ENCODE assay signal across 1 cellular context in the genomic region with DNA sequence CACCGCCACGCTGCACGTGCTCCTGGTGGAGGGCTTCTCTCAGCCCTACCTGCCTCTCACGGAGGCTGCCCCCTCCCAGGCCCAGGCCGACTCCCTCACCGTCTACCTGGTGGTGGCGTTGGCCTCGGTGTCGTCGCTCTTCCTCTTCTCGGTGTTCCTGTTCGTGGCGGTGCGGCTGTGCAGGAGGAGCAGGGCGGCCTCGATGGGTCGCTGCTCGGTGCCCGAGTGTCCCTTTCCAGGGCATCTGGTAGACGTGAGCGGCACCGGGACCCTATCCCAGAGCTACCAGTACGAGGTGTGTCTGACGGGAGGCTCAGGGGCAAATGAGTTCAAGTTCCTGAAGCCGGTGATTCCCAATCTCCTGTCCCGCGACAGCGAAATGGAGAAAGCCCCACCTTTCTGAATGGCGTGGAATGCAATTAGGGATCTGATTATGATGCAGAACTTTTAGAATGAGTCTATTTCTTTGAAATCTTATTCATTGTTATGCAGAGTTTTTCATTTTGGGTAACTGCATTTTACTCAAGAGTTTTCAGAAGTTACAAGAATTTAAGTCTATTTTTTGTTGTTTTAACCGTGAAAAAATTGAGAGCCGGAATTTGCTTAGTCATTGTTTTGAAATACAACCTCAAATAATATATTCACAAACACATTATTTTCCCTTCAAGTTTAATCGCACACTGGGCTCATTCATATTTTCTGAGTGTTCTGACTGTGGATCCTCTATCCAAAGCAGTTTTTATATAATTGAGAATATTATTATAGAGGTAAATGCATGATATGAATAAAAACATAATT.
TF ChIP-seq lines count a peak whose summit lies in the region.

No MANE protein-coding gene starts in this region.

TF ChIP-seq in HepG2, 621 proteins besides CTCF, POLR2A, EP300 and RAD21:
- TF ChIP-seq ZFP90 (CRISPR knock-in tag; IDR thresholded peaks at IDR 0.05; ENCODE audit: borderline replicate concordance) (no peak), MAFK (conservative IDR thresholded peaks at IDR 0.05 in 1 of 2, IDR thresholded peaks at IDR 0.05 in 1 of 2; ENCODE audit: low read length in 2 of 2) (0 out of 4 replicates have a peak, but pooled peaks of 1 of the 2 experiments have one; percentile 27), ARNTL (CRISPR knock-in tag; IDR thresholded peaks at IDR 0.05) (no peak), GFI1 (CRISPR knock-in tag; IDR thresholded peaks at IDR 0.05; ENCODE audit: borderline replicate concordance) (no peak), ZNF724P (CRISPR knock-in tag; IDR thresholded peaks at IDR 0.05; ENCODE audit: borderline replicate concordance) (no peak), ZNF24 (IDR thresholded peaks at IDR 0.05) (no peak), NR1H2 (CRISPR knock-in tag; IDR thresholded peaks at IDR 0.05; ENCODE audit: borderline replicate concordance, low read depth) (no peak), MAFF (IDR thresholded peaks at IDR 0.05; ENCODE audit: low read depth, low read length) (0 out of 2 replicates have a peak, but pooled peaks have one; percentile 1), ESRRA (CRISPR knock-in tag; IDR thresholded peaks at IDR 0.05; ENCODE audit: low read depth) (no peak), PHF5A (CRISPR knock-in tag; IDR thresholded peaks at IDR 0.05; ENCODE audit: low read depth, unreplicated experiment) (no peak), HNRNPK (IDR thresholded peaks at IDR 0.05; ENCODE audit: low read depth, low read length, poor library complexity, severe bottlenecking) (no peak), TOPORS (CRISPR knock-in tag; IDR thresholded peaks at IDR 0.05) (no peak), FOXA3 (CRISPR knock-in tag; IDR thresholded peaks at IDR 0.05) (no peak), SP4 (CRISPR knock-in tag; IDR thresholded peaks at IDR 0.05) (no peak), ZNF746 (CRISPR knock-in tag; IDR thresholded peaks at IDR 0.05) (no peak), HIVEP1 (CRISPR knock-in tag; IDR thresholded peaks at IDR 0.05) (no peak), MIER3 (CRISPR knock-in tag; IDR thresholded peaks at IDR 0.05; ENCODE audit: borderline replicate concordance) (no peak), KLF15 (CRISPR knock-in tag; IDR thresholded peaks at IDR 0.05; ENCODE audit: borderline replicate concordance) (no peak), PRMT3 (CRISPR knock-in tag; IDR thresholded peaks at IDR 0.05; ENCODE audit: borderline replicate concordance, low read depth) (no peak), NFE2L2 (IDR thresholded peaks at IDR 0.05; ENCODE audit: low read length) (peak; percentile 74)
- TF ChIP-seq, protein P1, sequence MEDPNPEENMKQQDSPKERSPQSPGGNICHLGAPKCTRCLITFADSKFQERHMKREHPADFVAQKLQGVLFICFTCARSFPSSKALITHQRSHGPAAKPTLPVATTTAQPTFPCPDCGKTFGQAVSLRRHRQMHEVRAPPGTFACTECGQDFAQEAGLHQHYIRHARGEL (CRISPR knock-in tag; IDR thresholded peaks at IDR 0.05), result no peak
- TF ChIP-seq, protein P2, sequence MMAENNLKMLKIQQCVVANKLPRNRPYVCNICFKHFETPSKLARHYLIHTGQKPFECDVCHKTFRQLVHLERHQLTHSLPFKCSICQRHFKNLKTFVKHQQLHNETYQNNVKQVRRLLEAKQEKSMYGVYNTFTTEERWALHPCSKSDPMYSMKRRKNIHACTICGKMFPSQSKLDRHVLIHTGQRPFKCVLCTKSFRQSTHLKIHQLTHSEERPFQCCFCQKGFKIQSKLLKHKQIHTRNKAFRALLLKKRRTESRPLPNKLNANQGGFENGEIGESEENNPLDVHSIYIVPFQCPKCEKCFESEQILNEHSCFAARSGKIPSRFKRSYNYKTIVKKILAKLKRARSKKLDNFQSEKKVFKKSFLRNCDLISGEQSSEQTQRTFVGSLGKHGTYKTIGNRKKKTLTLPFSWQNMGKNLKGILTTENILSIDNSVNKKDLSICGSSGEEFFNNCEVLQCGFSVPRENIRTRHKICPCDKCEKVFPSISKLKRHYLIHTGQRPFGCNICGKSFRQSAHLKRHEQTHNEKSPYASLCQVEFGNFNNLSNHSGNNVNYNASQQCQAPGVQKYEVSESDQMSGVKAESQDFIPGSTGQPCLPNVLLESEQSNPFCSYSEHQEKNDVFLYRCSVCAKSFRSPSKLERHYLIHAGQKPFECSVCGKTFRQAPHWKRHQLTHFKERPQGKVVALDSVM (CRISPR knock-in tag; IDR thresholded peaks at IDR 0.05), result no peak
- TF ChIP-seq, protein P3, sequence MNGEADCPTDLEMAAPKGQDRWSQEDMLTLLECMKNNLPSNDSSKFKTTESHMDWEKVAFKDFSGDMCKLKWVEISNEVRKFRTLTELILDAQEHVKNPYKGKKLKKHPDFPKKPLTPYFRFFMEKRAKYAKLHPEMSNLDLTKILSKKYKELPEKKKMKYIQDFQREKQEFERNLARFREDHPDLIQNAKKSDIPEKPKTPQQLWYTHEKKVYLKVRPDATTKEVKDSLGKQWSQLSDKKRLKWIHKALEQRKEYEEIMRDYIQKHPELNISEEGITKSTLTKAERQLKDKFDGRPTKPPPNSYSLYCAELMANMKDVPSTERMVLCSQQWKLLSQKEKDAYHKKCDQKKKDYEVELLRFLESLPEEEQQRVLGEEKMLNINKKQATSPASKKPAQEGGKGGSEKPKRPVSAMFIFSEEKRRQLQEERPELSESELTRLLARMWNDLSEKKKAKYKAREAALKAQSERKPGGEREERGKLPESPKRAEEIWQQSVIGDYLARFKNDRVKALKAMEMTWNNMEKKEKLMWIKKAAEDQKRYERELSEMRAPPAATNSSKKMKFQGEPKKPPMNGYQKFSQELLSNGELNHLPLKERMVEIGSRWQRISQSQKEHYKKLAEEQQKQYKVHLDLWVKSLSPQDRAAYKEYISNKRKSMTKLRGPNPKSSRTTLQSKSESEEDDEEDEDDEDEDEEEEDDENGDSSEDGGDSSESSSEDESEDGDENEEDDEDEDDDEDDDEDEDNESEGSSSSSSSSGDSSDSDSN (CRISPR knock-in tag; IDR thresholded peaks at IDR 0.05), result no peak
- TF ChIP-seq, protein P4, sequence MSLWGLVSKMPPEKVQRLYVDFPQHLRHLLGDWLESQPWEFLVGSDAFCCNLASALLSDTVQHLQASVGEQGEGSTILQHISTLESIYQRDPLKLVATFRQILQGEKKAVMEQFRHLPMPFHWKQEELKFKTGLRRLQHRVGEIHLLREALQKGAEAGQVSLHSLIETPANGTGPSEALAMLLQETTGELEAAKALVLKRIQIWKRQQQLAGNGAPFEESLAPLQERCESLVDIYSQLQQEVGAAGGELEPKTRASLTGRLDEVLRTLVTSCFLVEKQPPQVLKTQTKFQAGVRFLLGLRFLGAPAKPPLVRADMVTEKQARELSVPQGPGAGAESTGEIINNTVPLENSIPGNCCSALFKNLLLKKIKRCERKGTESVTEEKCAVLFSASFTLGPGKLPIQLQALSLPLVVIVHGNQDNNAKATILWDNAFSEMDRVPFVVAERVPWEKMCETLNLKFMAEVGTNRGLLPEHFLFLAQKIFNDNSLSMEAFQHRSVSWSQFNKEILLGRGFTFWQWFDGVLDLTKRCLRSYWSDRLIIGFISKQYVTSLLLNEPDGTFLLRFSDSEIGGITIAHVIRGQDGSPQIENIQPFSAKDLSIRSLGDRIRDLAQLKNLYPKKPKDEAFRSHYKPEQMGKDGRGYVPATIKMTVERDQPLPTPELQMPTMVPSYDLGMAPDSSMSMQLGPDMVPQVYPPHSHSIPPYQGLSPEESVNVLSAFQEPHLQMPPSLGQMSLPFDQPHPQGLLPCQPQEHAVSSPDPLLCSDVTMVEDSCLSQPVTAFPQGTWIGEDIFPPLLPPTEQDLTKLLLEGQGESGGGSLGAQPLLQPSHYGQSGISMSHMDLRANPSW (CRISPR knock-in tag; IDR thresholded peaks at IDR 0.05; ENCODE audit: borderline replicate concordance), result no peak
- TF ChIP-seq, protein P5, sequence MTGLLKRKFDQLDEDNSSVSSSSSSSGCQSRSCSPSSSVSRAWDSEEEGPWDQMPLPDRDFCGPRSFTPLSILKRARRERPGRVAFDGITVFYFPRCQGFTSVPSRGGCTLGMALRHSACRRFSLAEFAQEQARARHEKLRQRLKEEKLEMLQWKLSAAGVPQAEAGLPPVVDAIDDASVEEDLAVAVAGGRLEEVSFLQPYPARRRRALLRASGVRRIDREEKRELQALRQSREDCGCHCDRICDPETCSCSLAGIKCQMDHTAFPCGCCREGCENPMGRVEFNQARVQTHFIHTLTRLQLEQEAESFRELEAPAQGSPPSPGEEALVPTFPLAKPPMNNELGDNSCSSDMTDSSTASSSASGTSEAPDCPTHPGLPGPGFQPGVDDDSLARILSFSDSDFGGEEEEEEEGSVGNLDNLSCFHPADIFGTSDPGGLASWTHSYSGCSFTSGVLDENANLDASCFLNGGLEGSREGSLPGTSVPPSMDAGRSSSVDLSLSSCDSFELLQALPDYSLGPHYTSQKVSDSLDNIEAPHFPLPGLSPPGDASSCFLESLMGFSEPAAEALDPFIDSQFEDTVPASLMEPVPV (CRISPR knock-in tag; IDR thresholded peaks at IDR 0.05), result no peak
- TF ChIP-seq, protein P6, sequence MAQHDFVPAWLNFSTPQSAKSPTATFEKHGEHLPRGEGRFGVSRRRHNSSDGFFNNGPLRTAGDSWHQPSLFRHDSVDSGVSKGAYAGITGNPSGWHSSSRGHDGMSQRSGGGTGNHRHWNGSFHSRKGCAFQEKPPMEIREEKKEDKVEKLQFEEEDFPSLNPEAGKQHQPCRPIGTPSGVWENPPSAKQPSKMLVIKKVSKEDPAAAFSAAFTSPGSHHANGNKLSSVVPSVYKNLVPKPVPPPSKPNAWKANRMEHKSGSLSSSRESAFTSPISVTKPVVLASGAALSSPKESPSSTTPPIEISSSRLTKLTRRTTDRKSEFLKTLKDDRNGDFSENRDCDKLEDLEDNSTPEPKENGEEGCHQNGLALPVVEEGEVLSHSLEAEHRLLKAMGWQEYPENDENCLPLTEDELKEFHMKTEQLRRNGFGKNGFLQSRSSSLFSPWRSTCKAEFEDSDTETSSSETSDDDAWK (CRISPR knock-in tag; IDR thresholded peaks at IDR 0.05), result no peak
